1 cellular context compared by ENCODE assay signal in genomic region chr21:43733060-43733459, GRCh38.
TF ChIP-seq lines count a peak whose summit lies in the region.

No MANE protein-coding gene starts in this region.

TF ChIP-seq in IMR-90, 13 proteins besides CTCF, POLR2A, EP300 and RAD21:
- TF ChIP-seq SMC3 (IDR thresholded peaks at IDR 0.05; ENCODE audit: low read depth, low read length) (no peak), RCOR1 (IDR thresholded peaks at IDR 0.05; ENCODE audit: insufficient replicate concordance, low read length) (no peak), BHLHE40 (IDR thresholded peaks at IDR 0.05; ENCODE audit: low read depth, low read length) (no peak)
